In the genomic region with DNA sequence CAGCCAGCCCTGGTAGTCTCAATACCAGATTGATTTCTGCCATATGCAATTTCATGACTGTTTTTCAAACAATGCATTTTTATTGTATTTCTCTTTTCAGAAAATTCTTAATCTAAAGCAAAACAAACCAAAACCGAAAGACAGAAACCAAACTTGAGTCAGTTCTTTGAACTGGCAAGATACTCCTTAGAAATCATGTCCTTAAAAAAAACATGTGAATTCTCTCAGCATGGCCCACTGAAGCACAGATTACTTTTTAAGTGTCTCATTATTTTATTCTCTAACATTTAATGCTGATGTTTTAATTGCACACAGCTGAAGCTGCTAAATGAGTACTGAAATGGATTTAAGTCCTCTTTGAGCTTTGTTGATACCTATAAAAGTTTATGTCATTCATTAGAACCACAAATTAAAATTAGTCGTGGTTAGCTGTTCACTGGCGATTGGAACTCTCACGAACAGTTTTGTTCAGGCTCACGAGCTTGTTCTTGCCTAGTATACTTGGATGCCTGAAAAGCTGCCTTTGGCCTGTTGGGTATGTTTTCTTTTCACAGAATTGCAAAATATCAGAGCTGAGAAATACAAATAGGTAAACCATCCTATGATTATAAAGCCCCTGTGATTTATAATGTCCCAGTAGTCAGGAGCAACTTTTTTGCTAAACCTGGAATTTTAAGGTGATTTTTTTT, we compare ENCODE assay signal across 1 cellular context.
TF ChIP-seq lines count a peak whose summit lies in the region.

No MANE protein-coding gene starts in this region.

TF ChIP-seq in HEK293T, 16 proteins besides CTCF, POLR2A, EP300 and RAD21 (continued from another document):
- no peak for TF ChIP-seq FOXA1 (IDR thresholded peaks at IDR 0.05)
- no peak for TF ChIP-seq ZNF384 (IDR thresholded peaks at IDR 0.05)
- no peak for TF ChIP-seq BHLHE40 (IDR thresholded peaks at IDR 0.05; ENCODE audit: borderline replicate concordance)
- no peak for TF ChIP-seq LEF1 (IDR thresholded peaks at IDR 0.05; ENCODE audit: borderline replicate concordance)
- no peak for TF ChIP-seq FOXM1 (IDR thresholded peaks at IDR 0.05; ENCODE audit: borderline replicate concordance)
- TF ChIP-seq L3MBTL2 (conservative IDR thresholded peaks at IDR 0.05): no peak
